ENCODE assay signal across 8 cellular contexts in the genomic region with DNA sequence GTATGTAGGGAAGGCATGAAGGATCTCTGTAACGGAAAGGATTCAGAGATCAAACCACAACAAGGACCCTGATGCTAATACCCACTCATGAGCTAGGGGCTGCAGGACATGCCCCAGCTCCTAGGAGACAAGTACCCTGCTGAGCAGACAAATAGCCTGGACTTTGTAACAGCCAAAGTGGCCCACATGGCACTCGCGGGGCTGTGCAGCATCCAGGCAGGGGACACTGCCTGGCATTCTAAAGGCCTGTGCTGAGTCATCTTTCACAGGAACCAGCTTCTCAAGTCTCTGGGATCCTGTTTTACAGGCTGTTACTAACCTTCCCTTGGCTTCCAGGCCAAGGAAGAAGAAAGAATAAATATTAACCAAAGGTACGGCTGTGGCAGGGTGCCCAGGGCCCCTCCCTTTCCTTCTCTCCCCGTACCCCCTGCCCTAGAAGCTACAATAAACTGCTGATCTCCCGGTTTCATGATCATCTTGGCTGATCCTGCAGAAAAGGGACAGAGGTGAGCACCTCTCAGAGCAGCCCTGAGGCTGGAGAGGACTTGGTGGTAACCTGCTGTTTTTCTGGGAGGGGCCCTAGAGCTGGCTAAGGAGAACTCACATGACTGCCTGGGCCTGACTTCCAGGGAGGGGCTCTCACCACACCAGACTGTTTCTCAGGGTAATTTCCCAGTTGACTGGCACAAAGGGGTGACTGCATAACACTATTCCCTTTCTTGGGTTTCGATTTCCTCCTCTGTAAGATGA. TPM values are rescaled to one million over a fixed set of nuclear protein-coding genes. Genes with fewer than 3 reads are reported as not detected.
A peak's percentile ranks its signal among the peaks of the same experiment; 100 is the strongest.
DNase-seq lines count a peak whose midpoint lies in the region; TF ChIP-seq lines count a peak whose summit lies in the region.

No MANE protein-coding gene starts in this region.

- peak; percentile 6 for DNase-seq in activated CD4-positive, alpha-beta T cell treated with anti-CD3 and anti-CD28 coated beads for 48 hours
- no peak for DNase-seq in activated CD4-positive, alpha-beta T cell treated with anti-CD3 and anti-CD28 coated beads for 1 hour
- DNase-seq in RPMI8226 (peak; percentile 8), esophagus squamous epithelium (lab: John Stamatoyannopoulos, UW) (no peak), putamen (ENCODE audit: low spot score) (no peak), NCI-H187 treated with DMSO at 0.1 percent for 48 hours (lab: John Stamatoyannopoulos, UW) (no peak), SKM-1 (lab: John Stamatoyannopoulos, UW; ENCODE audit: unreplicated experiment) (no peak)

- no peaks in the 10 kb centered on the region for H3K36me3 ChIP-seq in esophagus squamous epithelium
- no peaks in the 10 kb centered on the region for H3K36me3 ChIP-seq in neutrophil

- 27 to 29% methylated on average over 6 to 7 of the region's 7 CpGs for WGBS in esophagus squamous epithelium, 2 donors

- TF ChIP-seq POLR2A in esophagus squamous epithelium (IDR thresholded peaks at IDR 0.05), result no peak

- intact Hi-C loops in esophagus squamous epithelium (cut with DNase I), result loop anchor here (10.0 kb wide), 3 partner anchors 137 to 327 kb away; a partner anchor contains a TSS

- no peaks in the 10 kb centered on the region for H3K27me3 ChIP-seq in esophagus squamous epithelium
- no peaks in the 10 kb centered on the region for H3K27me3 ChIP-seq in neutrophil

- TF ChIP-seq CTCF in esophagus squamous epithelium (IDR thresholded peaks at IDR 0.05) (no peak), neutrophil (IDR thresholded peaks at IDR 0.05) (no peak)

- H3K9me3 ChIP-seq in esophagus squamous epithelium (no peaks in the 10 kb centered on the region), neutrophil (no peaks in the 10 kb centered on the region)

- peak overlapping the region in 3 of 4 donors; percentile 17 to 38 (median 20) for H3K4me3 ChIP-seq in esophagus squamous epithelium
- peak overlapping the region; percentile 21 to 29 for H3K4me3 ChIP-seq in neutrophil (ENCODE audit: low read depth in 1 of 2, low read length in 1 of 2)

- H3K27ac ChIP-seq in esophagus squamous epithelium (peak overlapping the region; percentile 84 to 90 (median 86)), neutrophil (peak overlapping the region; percentile 83)

- H3K4me1 ChIP-seq in esophagus squamous epithelium (peaks cover 25 to 54% (median 29%) of the 10 kb centered on the region in 3 donors), neutrophil (ENCODE audit: control insufficient read depth in 1 of 2, insufficient read depth in 1 of 2, low read depth in 1 of 2, low read length in 1 of 2) (peaks cover 57 to 66% of the 10 kb centered on the region in 2 experiments)

RNA-seq across cellular contexts. Expression of a gene that starts 4.2 kb away (rescaled TPM):
- total RNA-seq in esophagus squamous epithelium, result not detected

RNA-seq across cellular contexts. Expression of a gene that starts 35.5 kb away (rescaled TPM):
- total RNA-seq in esophagus squamous epithelium, result 1 to 10 TPM in 3 of 4 donors, under 1 TPM in 1; 0.38 to 2.5 (median 1.4) TPM

RNA-seq across cellular contexts. Expression of a gene that starts 48.4 kb away (rescaled TPM):
- total RNA-seq in esophagus squamous epithelium, result 10 to 100 TPM; 91.2 to 98.3 (median 92.5) TPM

Comparison
In these comparisons a context has a peak if more than half of its experiments do, and no peak if none do; other contexts are left out.
1. DNase-seq: peak in activated CD4-positive, alpha-beta T cell treated with anti-CD3 and anti-CD28 coated beads for 48 hours (single experiment) and RPMI8226 (single experiment); none in activated CD4-positive, alpha-beta T cell treated with anti-CD3 and anti-CD28 coated beads for 1 hour (single experiment), esophagus squamous epithelium (single experiment), putamen (single experiment), NCI-H187 treated with DMSO at 0.1 percent for 48 hours (single experiment) and SKM-1 (single experiment).